Comparison of ENCODE assay signal across 20 cellular contexts in the genomic region with DNA sequence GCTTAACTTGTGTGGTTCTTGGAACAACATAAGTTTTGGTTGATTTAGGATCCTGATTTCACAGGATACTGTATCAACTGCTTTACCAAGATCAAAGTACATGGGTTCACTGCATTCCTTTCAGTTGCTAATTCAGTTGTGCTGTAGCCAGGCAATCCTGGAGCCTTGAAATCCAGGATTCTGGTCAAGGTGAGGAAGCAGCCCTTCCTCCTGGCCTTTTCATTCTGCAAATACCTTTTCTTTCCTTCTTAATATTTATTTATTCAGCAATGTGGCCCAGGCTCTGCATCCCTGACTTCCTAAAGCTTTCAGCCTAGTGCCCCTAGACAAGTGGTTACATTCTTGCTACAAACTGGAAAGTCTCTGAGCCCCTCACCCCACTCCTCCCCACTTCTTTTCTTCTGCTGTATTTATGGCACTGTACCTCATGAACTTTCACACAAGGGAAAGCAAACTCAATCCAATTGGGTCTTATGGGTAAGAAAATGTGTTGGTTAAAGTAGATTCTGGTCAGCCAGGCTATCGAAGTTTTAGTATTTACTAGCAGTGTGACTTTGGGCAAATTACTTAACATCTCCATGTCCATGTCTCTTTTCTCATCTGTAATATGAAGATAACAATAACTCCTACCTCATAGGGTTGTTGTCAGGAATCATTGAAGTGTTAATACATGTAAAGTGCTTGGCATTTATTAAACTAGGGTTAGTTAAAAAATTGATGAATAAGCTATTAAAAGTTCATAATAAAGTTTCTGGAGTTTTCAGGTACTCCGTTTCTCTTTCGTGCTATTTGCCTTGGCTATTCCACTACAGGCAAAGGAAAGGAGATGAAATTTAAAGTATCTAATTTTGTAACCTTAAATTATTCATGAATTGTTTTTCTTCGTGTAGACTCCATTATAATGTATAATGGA. TPM values are rescaled to one million over a fixed set of nuclear protein-coding genes. Genes with fewer than 3 reads are reported as not detected.
DNase-seq lines count a peak whose midpoint lies in the region; ATAC-seq lines count a peak whose summit lies in the region.
"Had no signal": no experiment of that assay in that cellular context is flagged by ENCODE, and none has a peak within 500 bp of the region (broad histone marks: within the 10 kb centered on the region; RNA-seq: fewer than 3 reads in every experiment).

No MANE protein-coding gene starts in this region.

- 0 out of 2 replicates have a peak, but pooled peaks cover 3% of the 10 kb centered on the region for H3K79me2 ChIP-seq in Karpas-422 (ENCODE audit: low read length)

- H3K27ac ChIP-seq in HUES64 (ENCODE audit: low read depth, low read length) (peak overlapping the region; percentile 8; the same call in 1 of the 2 replicates), ectodermal cell (ENCODE audit: insufficient read depth, low read depth, low read length, poor library complexity, severe bottlenecking) (peak overlapping the region; percentile 3), substantia nigra (ENCODE audit: low read depth, low read length, poor library complexity, severe bottlenecking) (peak overlapping the region; percentile 24), Karpas-422 (ENCODE audit: low read length) (no peak overlapping the region)
- H3K27ac ChIP-seq: WERI-Rb-1 had no signal

- H3K4me3 ChIP-seq in HUES64 (ENCODE audit: low read length) = no peak overlapping the region
- H3K4me3 ChIP-seq in ectodermal cell (ENCODE audit: insufficient read depth, low read depth, low read length) = no peak overlapping the region
- no peak overlapping the region for H3K4me3 ChIP-seq in Karpas-422 (ENCODE audit: low read length)
- H3K4me3 ChIP-seq: breast epithelium had no signal

- peaks cover 23% of the 10 kb centered on the region for H4K20me1 ChIP-seq in Karpas-422 (ENCODE audit: insufficient read depth, low read depth, low read length)

- intact Hi-C loops in left colon (cut with DNase I, micrococcal nuclease) = no loop called here

- H3K27me3 ChIP-seq in HUES64 (ENCODE audit: insufficient read depth, low read length) = no peaks in the 10 kb centered on the region
- H3K27me3 ChIP-seq in ectodermal cell (ENCODE audit: control insufficient read depth, insufficient read depth, low read length, poor library complexity, severe bottlenecking) = no peaks in the 10 kb centered on the region
- H3K27me3 ChIP-seq in Karpas-422 (ENCODE audit: low read length) = no peaks in the 10 kb centered on the region
- H3K27me3 ChIP-seq: breast epithelium had no signal

- DNase-seq in left colon (no peak), substantia nigra (lab: John Stamatoyannopoulos, UW) (no peak), mucosa of gallbladder (ENCODE audit: low spot score) (no peak), Karpas-422 (no peak)
- DNase-seq in stimulated activated CD4-positive, alpha-beta T cell treated with anti-CD3 and anti-CD28 coated beads, Interleukin-15, amount 100 ng/mL, for 24 hours = no peak
- DNase-seq: activated T-cell treated with anti-CD3 and anti-CD28 coated beads, Interleukin-2, amount 50 U/mL, for 4 hours; CD8-positive, alpha-beta memory T cell; DND-41; left cardiac atrium; NCI-H748 treated with DMSO at 0.1 percent for 48 hours; nucleus accumbens; OCI-M1; right cardiac atrium; SHP77 treated with DMSO at 0.1 percent for 48 hours; stimulated activated naive CD8-positive, alpha-beta T cell treated with anti-CD3 and anti-CD28 coated beads, Interleukin-15, amount 100 ng/mL, for 72 hours; WERI-Rb-1 had no signal

- H3K9ac ChIP-seq in HUES64 (ENCODE audit: low read depth, low read length) = no peak overlapping the region
- no peak overlapping the region for H3K9ac ChIP-seq in Karpas-422 (ENCODE audit: low read length)

- H3K9me3 ChIP-seq in HUES64 (ENCODE audit: insufficient read depth, low read depth, low read length) = no peaks in the 10 kb centered on the region
- H3K9me3 ChIP-seq in ectodermal cell (ENCODE audit: control insufficient read depth, low read length) = no peaks in the 10 kb centered on the region
- no peaks in the 10 kb centered on the region for H3K9me3 ChIP-seq in Karpas-422 (ENCODE audit: low read length)
- H3K9me3 ChIP-seq: breast epithelium had no signal

- H3K36me3 ChIP-seq in HUES64 (ENCODE audit: insufficient read depth, low read length) = 0 out of 2 replicates have a peak, but pooled peaks cover 2% of the 10 kb centered on the region
- H3K36me3 ChIP-seq in ectodermal cell (ENCODE audit: control insufficient read depth, insufficient read depth, low read length) = no peaks in the 10 kb centered on the region
- no peaks in the 10 kb centered on the region for H3K36me3 ChIP-seq in Karpas-422 (ENCODE audit: insufficient read depth, low read length)
- H3K36me3 ChIP-seq: breast epithelium, WERI-Rb-1 had no signal

- WGBS in HUES64 = 93% methylated on average over 3 of the region's 4 CpGs
- WGBS in ectodermal cell, 2 experiments = 96% methylated on average over 4 of the region's 4 CpGs; no CpG with 5 or more reads in 1 of the 2 experiments

- no peak overlapping the region for H2AFZ ChIP-seq in Karpas-422 (ENCODE audit: low read length)

- H3K9me2 ChIP-seq in Karpas-422 (replicated peaks; ENCODE audit: insufficient read depth, low read length) = no peaks in the 10 kb centered on the region

- peaks cover 64% of the 10 kb centered on the region for H3K4me1 ChIP-seq in HUES64 (ENCODE audit: insufficient read depth, low read length)
- H3K4me1 ChIP-seq in ectodermal cell (ENCODE audit: control insufficient read depth, insufficient read depth, low read length) = peaks cover 31% of the 10 kb centered on the region
- peaks cover 19% of the 10 kb centered on the region for H3K4me1 ChIP-seq in Karpas-422 (ENCODE audit: low read length)

- ATAC-seq in left colon = peak; percentile 59
- ATAC-seq: activated CD8-positive, alpha-beta T cell treated with anti-CD3 and anti-CD28 coated beads, Interleukin-2, amount 10 ng/mL, durations not matched to agents 7 days and 5 days; activated T-cell treated with anti-CD3 and anti-CD28 coated beads, Interleukin-2, amount 50 U/mL, for 4 hours; right cardiac atrium; stimulated activated naive CD8-positive, alpha-beta T cell treated with anti-CD3 and anti-CD28 coated beads, Interleukin-15, amount 100 ng/mL, for 72 hours had no signal

- H3K4me2 ChIP-seq in Karpas-422 (ENCODE audit: low read depth, low read length, poor library complexity, severe bottlenecking) = no peak overlapping the region

RNA-seq across cellular contexts. Expression of gene LRRC8D, which starts 16.4 kb away (rescaled TPM):
- 34.0 TPM for polyA plus RNA-seq in HUES64 (2013, experiment 1 of 2)
- polyA plus RNA-seq in HUES64 (2013, experiment 2 of 2) = 34.5 TPM
- polyA plus RNA-seq in ectodermal cell (2013, experiment 1 of 4) = 39.7 TPM
- polyA plus RNA-seq in ectodermal cell (2013, experiment 2 of 4) = 47.8 TPM
- 32.3 TPM for polyA plus RNA-seq in ectodermal cell (2013, experiment 3 of 4)
- 34.0 TPM for polyA plus RNA-seq in ectodermal cell (2013, experiment 4 of 4)
- total RNA-seq in left colon (10 to 100 TPM; 36.6 to 48.0 TPM), mucosa of gallbladder (26.5 TPM)
- total RNA-seq in Karpas-422 (2014; rRNA removed; shearing (Covaris generic); ENCODE audit: low replicate concordance) = 30.1 and 48.9 TPM in 2 replicates
